Comparison of ENCODE assay signal across 24 cellular contexts in the genomic region with DNA sequence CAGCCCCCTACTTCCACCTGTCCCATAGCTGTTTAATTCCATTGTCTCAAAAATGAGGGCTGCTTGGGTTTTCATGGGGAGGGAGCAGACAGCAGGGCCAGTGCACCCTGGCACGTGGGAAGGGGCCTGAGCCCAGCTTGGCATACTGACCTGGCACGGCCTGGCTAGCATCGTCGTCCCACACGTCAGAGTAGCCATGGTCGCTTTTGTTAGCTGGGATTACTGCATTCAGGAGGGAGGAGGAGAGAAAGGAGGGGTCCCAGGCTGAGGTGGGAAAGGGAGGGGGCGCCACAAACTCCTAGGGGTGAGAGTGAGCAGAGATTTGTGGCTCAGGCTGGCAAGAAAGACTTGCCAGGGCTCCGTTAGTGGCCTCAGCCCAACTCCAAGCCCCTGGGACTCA. TPM values are rescaled to one million over a fixed set of nuclear protein-coding genes. Genes with fewer than 3 reads are reported as not detected.
DNase-seq lines count a peak whose midpoint lies in the region; ATAC-seq, FAIRE-seq and TF ChIP-seq lines count a peak whose summit lies in the region.
"Had no signal": no experiment of that assay in that cellular context is flagged by ENCODE, and none has a peak within 500 bp of the region (broad histone marks: within the 10 kb centered on the region; RNA-seq: fewer than 3 reads in every experiment).

No MANE protein-coding gene starts in this region.

- H3K4me1 ChIP-seq in H9 (ENCODE audit: insufficient read depth, low read length) (no peaks in the 10 kb centered on the region; the same call in 1 of the 2 replicates), astrocyte (ENCODE audit: insufficient read depth, low read length) (peaks cover 8% of the 10 kb centered on the region), iPS-15b (ENCODE audit: control insufficient read depth, insufficient read depth, low read length) (peaks cover 14% of the 10 kb centered on the region)

- no peaks in the 10 kb centered on the region for H3K36me3 ChIP-seq in astrocyte (ENCODE audit: insufficient read depth, low read length)
- no peaks in the 10 kb centered on the region for H3K36me3 ChIP-seq in iPS-15b (ENCODE audit: control insufficient read depth, insufficient read depth, low read length)
- H3K36me3 ChIP-seq: HAP-1, SJSA1 had no signal

- H3K4ac ChIP-seq in H9 (ENCODE audit: low read depth, low read length) = no peak overlapping the region

- DNase-seq in H9 (no peak), astrocyte (ENCODE audit: low read depth) (no peak), putamen (ENCODE audit: low spot score) (peak; percentile 39), amniotic stem cell (lab: John Stamatoyannopoulos, UW) (no peak), iPS-NIHi7 (ENCODE audit: extremely low spot score) (no peak), SKM-1 (lab: John Stamatoyannopoulos, UW; ENCODE audit: unreplicated experiment) (no peak), sciatic nerve (ENCODE audit: low spot score) (no peak)
- DNase-seq: Calu3; CD8-positive, alpha-beta memory T cell; DMS153; NCI-H1092; NCI-H1436 treated with DMSO at 0.1 percent for 48 hours; NCI-H2081 treated with DMSO at 0.1 percent for 48 hours; NCI-H2171 treated with DMSO at 0.1 percent for 48 hours; NCI-H524 treated with DMSO at 0.1 percent for 48 hours; OCI-M1 had no signal

- no peaks in the 10 kb centered on the region for H3K9me3 ChIP-seq in H9 (ENCODE audit: control insufficient read depth, low read depth, low read length)
- no peaks in the 10 kb centered on the region for H3K9me3 ChIP-seq in astrocyte (ENCODE audit: insufficient read depth, low read depth, low read length)
- H3K9me3 ChIP-seq in iPS-15b (ENCODE audit: control insufficient read depth, insufficient read depth, low read length) = no peaks in the 10 kb centered on the region
- H3K9me3 ChIP-seq: HAP-1, SJSA1 had no signal

- no peak overlapping the region for H4K8ac ChIP-seq in H9 (replicated peaks; ENCODE audit: insufficient read length, low read depth, low read length)

- no peak overlapping the region for H3K4me2 ChIP-seq in H9 (ENCODE audit: insufficient read depth, insufficient read length, low read length)
- H3K4me2 ChIP-seq in astrocyte (ENCODE audit: low read length) = no peak overlapping the region

- H3K23me2 ChIP-seq in H9 (ENCODE audit: insufficient read length, low read depth, low read length, poor library complexity, severe bottlenecking) = peaks cover 3% of the 10 kb centered on the region

- H3K27ac Mint-ChIP-seq in H9 (no peak overlapping the region; a peak in 1 of 7 replicates), astrocyte (ENCODE audit: unreplicated experiment) (no peak overlapping the region)

- H3T11ph ChIP-seq in H9 (ENCODE audit: low read length) = no peak overlapping the region

- intact Hi-C loops in sciatic nerve (cut with DNase I) = no loop called here

- H2BK5ac ChIP-seq in H9 (ENCODE audit: insufficient read length, low read length) = no peak overlapping the region

- WGBS in H9 (ENCODE audit: extremely low coverage, insufficient read length, low lambda C conversion rate) = no CpG with 5 or more reads among the region's 8 CpGs

- H3K27ac ChIP-seq in H9 (ENCODE audit: insufficient read length, low read depth, low read length) (no peak overlapping the region), astrocyte (ENCODE audit: low read depth, low read length) (no peak overlapping the region)
- H3K27ac ChIP-seq: C4-2B, SJSA1 had no signal

- peaks cover 18% of the 10 kb centered on the region for H3K27me3 Mint-ChIP-seq in H9 (ENCODE audit: low read depth)
- peaks cover 31% of the 10 kb centered on the region for H3K27me3 Mint-ChIP-seq in astrocyte (ENCODE audit: low read depth, unreplicated experiment)
- H3K27me3 Mint-ChIP-seq: CD8-positive, alpha-beta memory T cell had no signal

- no peak overlapping the region for H3K23ac ChIP-seq in H9 (ENCODE audit: insufficient read length, low read depth, low read length)

- no peak overlapping the region for H2AK5ac ChIP-seq in H9 (ENCODE audit: insufficient read length, low read length)

- peak overlapping the region in 1 of 2 experiments; percentile 63; a peak in 2 of 5 replicates for H3K4me3 Mint-ChIP-seq in H9
- no peak overlapping the region for H3K4me3 Mint-ChIP-seq in astrocyte (ENCODE audit: unreplicated experiment)
- H3K4me3 Mint-ChIP-seq: CD8-positive, alpha-beta memory T cell had no signal

- H2AFZ ChIP-seq in H9 (ENCODE audit: low read length) = no peak overlapping the region
- H2AFZ ChIP-seq in astrocyte (ENCODE audit: low read depth, low read length) = peak overlapping the region; percentile 24

- no peak overlapping the region for H2BK120ac ChIP-seq in H9 (ENCODE audit: low read depth, low read length, poor library complexity, severe bottlenecking)

- no peaks in the 10 kb centered on the region for H3K79me1 ChIP-seq in H9 (ENCODE audit: insufficient read depth, low read depth, low read length, poor library complexity, severe bottlenecking)

- ATAC-seq in sciatic nerve = no peak
- ATAC-seq: Right ventricle myocardium inferior had no signal

- H3K4me1 Mint-ChIP-seq in H9 = peaks cover 20 to 32% of the 10 kb centered on the region in 2 experiments
- H3K4me1 Mint-ChIP-seq in astrocyte (ENCODE audit: low read depth, unreplicated experiment) = no peaks in the 10 kb centered on the region

- no peaks in the 10 kb centered on the region for H3K9me3 Mint-ChIP-seq in H9
- H3K9me3 Mint-ChIP-seq in astrocyte (ENCODE audit: unreplicated experiment) = no peaks in the 10 kb centered on the region
- H3K9me3 Mint-ChIP-seq: CD8-positive, alpha-beta memory T cell had no signal

- H3K27me3 ChIP-seq in H9 (ENCODE audit: insufficient read depth, low read length) (no peaks in the 10 kb centered on the region), astrocyte (ENCODE audit: insufficient read depth, low read length) (peaks cover 5% of the 10 kb centered on the region), iPS-15b (ENCODE audit: control insufficient read depth, insufficient read depth, low read length) (peaks cover 37% of the 10 kb centered on the region)
- H3K27me3 ChIP-seq: SJSA1 had no signal

- H3K18ac ChIP-seq in H9 (ENCODE audit: insufficient read length, low read depth, low read length) = peak overlapping the region; percentile 68

- no peak overlapping the region for H2BK20ac ChIP-seq in H9 (ENCODE audit: low read depth, low read length, poor library complexity, severe bottlenecking)

- TF ChIP-seq CTCF in H9 (conservative IDR thresholded peaks at IDR 0.05) = no peak
- no peak for TF ChIP-seq CTCF in astrocyte (IDR thresholded peaks at IDR 0.05; ENCODE audit: insufficient read depth, low read depth, low read length)

- H4K20me1 ChIP-seq in H9 (ENCODE audit: control insufficient read depth, insufficient read depth, insufficient read length) (no peaks in the 10 kb centered on the region), astrocyte (ENCODE audit: insufficient read depth, low read length) (peaks cover 23% of the 10 kb centered on the region)

- H3K79me2 ChIP-seq in H9 (ENCODE audit: insufficient read depth, low read length) (no peaks in the 10 kb centered on the region), astrocyte (ENCODE audit: insufficient read depth, low read length) (no peaks in the 10 kb centered on the region)

- no peak overlapping the region for H2BK15ac ChIP-seq in H9 (ENCODE audit: low read depth, low read length)

- H3K56ac ChIP-seq in H9 (ENCODE audit: insufficient read length, low read depth, low read length) = no peak overlapping the region

- H4K91ac ChIP-seq in H9 (ENCODE audit: insufficient read length, low read depth, low read length) = no peak overlapping the region

- no peak for FAIRE-seq in astrocyte (lab: Jason Lieb, UNC)
- FAIRE-seq: G401.6, GM18507, RCC 7860 had no signal

- no peak overlapping the region for H4K5ac ChIP-seq in H9 (ENCODE audit: insufficient read length, low read depth, low read length)

- H3K36me3 Mint-ChIP-seq in H9 (ENCODE audit: insufficient read depth in 1 of 3, low read depth in 3 of 3) (no peaks in the 10 kb centered on the region), astrocyte (ENCODE audit: low read depth, unreplicated experiment) (no peaks in the 10 kb centered on the region)
- H3K36me3 Mint-ChIP-seq: CD8-positive, alpha-beta memory T cell had no signal

- no peak overlapping the region for H3K4me3 ChIP-seq in astrocyte (ENCODE audit: insufficient read depth, low read depth, low read length)
- H3K4me3 ChIP-seq in iPS-15b (ENCODE audit: low read depth, low read length) = no peak overlapping the region
- H3K4me3 ChIP-seq: HAP-1, SJSA1 had no signal

- no peak overlapping the region for H3K9ac ChIP-seq in H9 (ENCODE audit: extremely low read depth, insufficient read length, low read length)
- H3K9ac ChIP-seq in astrocyte (ENCODE audit: low read length) = no peak overlapping the region
- peak overlapping the region; percentile 24 for H3K9ac ChIP-seq in iPS-15b (ENCODE audit: low read depth, low read length)

- peak overlapping the region; percentile 78; the same call in 1 of the 2 replicates for H3K14ac ChIP-seq in H9 (ENCODE audit: insufficient read depth, low read length)

- H2BK12ac ChIP-seq in H9 (ENCODE audit: insufficient read length, low read depth, low read length) = no peak overlapping the region

RNA-seq across cellular contexts. Expression of gene CYSTM1, which starts 21.1 kb away (rescaled TPM):
- total RNA-seq in H9 (2021) = 19.0 and 20.6 TPM in 2 replicates
- total RNA-seq in astrocyte = 35.2 and 46.3 TPM in 2 replicates
- total RNA-seq in sciatic nerve = 49.5 TPM

RNA-seq across cellular contexts. Expression of gene IGIP, which starts 28.2 kb away (rescaled TPM):
- total RNA-seq in H9 (2021) = 0.52 and 0.53 TPM in 2 replicates
- 2.4 and 2.6 TPM in 2 replicates for total RNA-seq in astrocyte
- 34.7 TPM for total RNA-seq in sciatic nerve

RNA-seq across cellular contexts. Expression of gene PURA, which starts 40.0 kb away (rescaled TPM):
- total RNA-seq in H9 (2021) (3.3 and 3.6 TPM in 2 replicates), astrocyte (9.1 and 9.2 TPM in 2 replicates), sciatic nerve (61.0 TPM)
